1 cellular context compared by ENCODE assay signal in the genomic region with DNA sequence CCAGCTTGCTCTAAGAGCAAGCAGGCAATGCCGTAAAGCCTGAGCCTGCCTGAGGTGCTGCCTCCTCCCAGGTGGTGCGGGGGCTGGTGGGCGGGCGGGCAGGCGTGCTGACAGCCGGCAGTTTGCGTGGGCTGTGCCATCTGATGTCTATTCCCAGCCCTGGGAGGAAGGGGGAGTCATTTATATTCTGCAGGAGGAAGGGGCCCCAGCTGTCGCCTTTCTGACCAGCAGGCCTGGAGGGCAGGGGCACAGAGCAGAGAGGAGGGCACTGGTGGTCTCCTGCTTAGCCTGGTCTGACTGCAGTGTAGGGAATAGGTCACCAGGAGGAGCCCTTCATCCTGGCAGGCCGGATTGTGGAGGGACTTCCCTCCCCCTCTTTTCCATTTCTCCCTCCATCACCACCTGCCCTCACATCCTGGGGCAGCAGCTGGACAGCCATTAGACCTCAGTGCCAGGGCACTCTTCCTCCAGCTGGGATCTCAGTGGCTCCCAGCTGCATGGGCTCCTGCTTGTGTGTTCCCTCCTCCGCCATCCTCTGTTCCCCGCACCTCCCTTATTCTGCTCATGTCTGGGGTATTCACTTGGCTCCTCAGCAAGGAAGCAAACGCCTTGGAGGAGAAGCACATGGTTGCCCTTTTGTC.
TF ChIP-seq lines count a peak whose summit lies in the region.

No MANE protein-coding gene starts in this region.

TF ChIP-seq in GM23338, 12 proteins besides CTCF, POLR2A, EP300 and RAD21 (continued from another document):
- TF ChIP-seq, protein P1, sequence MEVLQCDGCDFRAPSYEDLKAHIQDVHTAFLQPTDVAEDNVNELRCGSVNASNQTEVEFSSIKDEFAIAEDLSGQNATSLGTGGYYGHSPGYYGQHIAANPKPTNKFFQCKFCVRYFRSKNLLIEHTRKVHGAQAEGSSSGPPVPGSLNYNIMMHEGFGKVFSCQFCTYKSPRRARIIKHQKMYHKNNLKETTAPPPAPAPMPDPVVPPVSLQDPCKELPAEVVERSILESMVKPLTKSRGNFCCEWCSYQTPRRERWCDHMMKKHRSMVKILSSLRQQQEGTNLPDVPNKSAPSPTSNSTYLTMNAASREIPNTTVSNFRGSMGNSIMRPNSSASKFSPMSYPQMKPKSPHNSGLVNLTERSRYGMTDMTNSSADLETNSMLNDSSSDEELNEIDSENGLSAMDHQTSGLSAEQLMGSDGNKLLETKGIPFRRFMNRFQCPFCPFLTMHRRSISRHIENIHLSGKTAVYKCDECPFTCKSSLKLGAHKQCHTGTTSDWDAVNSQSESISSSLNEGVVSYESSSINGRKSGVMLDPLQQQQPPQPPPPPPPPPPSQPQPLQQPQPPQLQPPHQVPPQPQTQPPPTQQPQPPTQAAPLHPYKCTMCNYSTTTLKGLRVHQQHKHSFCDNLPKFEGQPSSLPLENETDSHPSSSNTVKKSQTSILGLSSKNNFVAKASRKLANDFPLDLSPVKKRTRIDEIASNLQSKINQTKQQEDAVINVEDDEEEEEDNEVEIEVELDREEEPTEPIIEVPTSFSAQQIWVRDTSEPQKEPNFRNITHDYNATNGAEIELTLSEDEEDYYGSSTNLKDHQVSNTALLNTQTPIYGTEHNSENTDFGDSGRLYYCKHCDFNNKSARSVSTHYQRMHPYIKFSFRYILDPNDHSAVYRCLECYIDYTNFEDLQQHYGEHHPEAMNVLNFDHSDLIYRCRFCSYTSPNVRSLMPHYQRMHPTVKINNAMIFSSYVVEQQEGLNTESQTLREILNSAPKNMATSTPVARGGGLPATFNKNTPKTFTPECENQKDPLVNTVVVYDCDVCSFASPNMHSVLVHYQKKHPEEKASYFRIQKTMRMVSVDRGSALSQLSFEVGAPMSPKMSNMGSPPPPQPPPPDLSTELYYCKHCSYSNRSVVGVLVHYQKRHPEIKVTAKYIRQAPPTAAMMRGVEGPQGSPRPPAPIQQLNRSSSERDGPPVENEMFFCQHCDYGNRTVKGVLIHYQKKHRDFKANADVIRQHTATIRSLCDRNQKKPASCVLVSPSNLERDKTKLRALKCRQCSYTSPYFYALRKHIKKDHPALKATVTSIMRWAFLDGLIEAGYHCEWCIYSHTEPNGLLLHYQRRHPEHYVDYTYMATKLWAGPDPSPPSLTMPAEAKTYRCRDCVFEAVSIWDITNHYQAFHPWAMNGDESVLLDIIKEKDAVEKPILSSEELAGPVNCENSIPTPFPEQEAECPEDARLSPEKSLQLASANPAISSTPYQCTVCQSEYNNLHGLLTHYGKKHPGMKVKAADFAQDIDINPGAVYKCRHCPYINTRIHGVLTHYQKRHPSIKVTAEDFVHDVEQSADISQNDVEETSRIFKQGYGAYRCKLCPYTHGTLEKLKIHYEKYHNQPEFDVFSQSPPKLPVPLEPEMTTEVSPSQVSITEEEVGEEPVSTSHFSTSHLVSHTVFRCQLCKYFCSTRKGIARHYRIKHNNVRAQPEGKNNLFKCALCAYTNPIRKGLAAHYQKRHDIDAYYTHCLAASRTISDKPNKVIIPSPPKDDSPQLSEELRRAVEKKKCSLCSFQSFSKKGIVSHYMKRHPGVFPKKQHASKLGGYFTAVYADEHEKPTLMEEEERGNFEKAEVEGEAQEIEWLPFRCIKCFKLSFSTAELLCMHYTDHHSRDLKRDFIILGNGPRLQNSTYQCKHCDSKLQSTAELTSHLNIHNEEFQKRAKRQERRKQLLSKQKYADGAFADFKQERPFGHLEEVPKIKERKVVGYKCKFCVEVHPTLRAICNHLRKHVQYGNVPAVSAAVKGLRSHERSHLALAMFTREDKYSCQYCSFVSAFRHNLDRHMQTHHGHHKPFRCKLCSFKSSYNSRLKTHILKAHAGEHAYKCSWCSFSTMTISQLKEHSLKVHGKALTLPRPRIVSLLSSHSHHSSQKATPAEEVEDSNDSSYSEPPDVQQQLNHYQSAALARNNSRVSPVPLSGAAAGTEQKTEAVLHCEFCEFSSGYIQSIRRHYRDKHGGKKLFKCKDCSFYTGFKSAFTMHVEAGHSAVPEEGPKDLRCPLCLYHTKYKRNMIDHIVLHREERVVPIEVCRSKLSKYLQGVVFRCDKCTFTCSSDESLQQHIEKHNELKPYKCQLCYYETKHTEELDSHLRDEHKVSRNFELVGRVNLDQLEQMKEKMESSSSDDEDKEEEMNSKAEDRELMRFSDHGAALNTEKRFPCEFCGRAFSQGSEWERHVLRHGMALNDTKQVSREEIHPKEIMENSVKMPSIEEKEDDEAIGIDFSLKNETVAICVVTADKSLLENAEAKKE (CRISPR knock-in tag; IDR thresholded peaks at IDR 0.05): no peak
- TF ChIP-seq NANOG (IDR thresholded peaks at IDR 0.05; ENCODE audit: borderline replicate concordance) (no peak), ZNF331 (CRISPR knock-in tag; IDR thresholded peaks at IDR 0.05; ENCODE audit: low read depth) (no peak), ZNF114 (CRISPR knock-in tag; IDR thresholded peaks at IDR 0.05) (no peak), STAT1 (IDR thresholded peaks at IDR 0.05; ENCODE audit: unreplicated experiment) (no peak)
- TF ChIP-seq, protein P2, sequence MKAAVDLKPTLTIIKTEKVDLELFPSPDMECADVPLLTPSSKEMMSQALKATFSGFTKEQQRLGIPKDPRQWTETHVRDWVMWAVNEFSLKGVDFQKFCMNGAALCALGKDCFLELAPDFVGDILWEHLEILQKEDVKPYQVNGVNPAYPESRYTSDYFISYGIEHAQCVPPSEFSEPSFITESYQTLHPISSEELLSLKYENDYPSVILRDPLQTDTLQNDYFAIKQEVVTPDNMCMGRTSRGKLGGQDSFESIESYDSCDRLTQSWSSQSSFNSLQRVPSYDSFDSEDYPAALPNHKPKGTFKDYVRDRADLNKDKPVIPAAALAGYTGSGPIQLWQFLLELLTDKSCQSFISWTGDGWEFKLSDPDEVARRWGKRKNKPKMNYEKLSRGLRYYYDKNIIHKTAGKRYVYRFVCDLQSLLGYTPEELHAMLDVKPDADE (IDR thresholded peaks at IDR 0.05): no peak
